21 cellular contexts compared by ENCODE assay signal in genomic region chr10:121594623-121595320, GRCh38. TPM values are rescaled to one million over a fixed set of nuclear protein-coding genes. Genes with fewer than 3 reads are reported as not detected.
DNase-seq lines count a peak whose midpoint lies in the region; ATAC-seq, FAIRE-seq and TF ChIP-seq lines count a peak whose summit lies in the region.
"Had no signal": no experiment of that assay in that cellular context is flagged by ENCODE, and none has a peak within 500 bp of the region (broad histone marks: within the 10 kb centered on the region; RNA-seq: fewer than 3 reads in every experiment).

No MANE protein-coding gene starts in this region.

- TF ChIP-seq POLR2A in body of pancreas (IDR thresholded peaks at IDR 0.05): no peak
- no peak for TF ChIP-seq POLR2A in HepG2 (IDR thresholded peaks at IDR 0.05; ENCODE audit: insufficient read depth in 1 of 2, low read depth in 2 of 2, low read length in 2 of 2)

- in situ Hi-C loops in HepG2 (cut with HindIII; ENCODE audit: extremely low pct_ligation_motif_present, low pct_unique_long_range_greater_than_20kb): no loop called here

- H3K27me3 Mint-ChIP-seq in H9 (ENCODE audit: low read depth): no peaks in the 10 kb centered on the region

- intact Hi-C loops in body of pancreas (cut with DNase I) (no loop called here), HepG2 (cut with micrococcal nuclease; ENCODE audit: unreplicated experiment) (loop anchor here (5.0 kb wide), 1 partner anchor 532 kb away; no protein-coding TSS in a partner anchor)

- no peak overlapping the region for H3K4me3 ChIP-seq in body of pancreas
- H3K4me3 ChIP-seq in keratinocyte (ENCODE audit: control insufficient read depth in 2 of 3, extremely low read depth in 1 of 3, insufficient read depth in 2 of 3, low read depth in 1 of 3, low read length in 3 of 3): peak overlapping the region in 2 of 3 experiments; percentile 57 to 77
- H3K4me3 ChIP-seq in SJCRH30: no peak overlapping the region
- no peak overlapping the region for H3K4me3 ChIP-seq in HepG2 (replicated peaks in 1 of 3; ENCODE audit: insufficient read depth in 1 of 3, low read depth in 2 of 3, low read length in 3 of 3)
- H3K4me3 ChIP-seq: ascending aorta had no signal

- H2BK20ac ChIP-seq in H9 (ENCODE audit: low read depth, low read length, poor library complexity, severe bottlenecking): no peak overlapping the region

- no peak overlapping the region for H4K91ac ChIP-seq in H9 (ENCODE audit: insufficient read length, low read depth, low read length)

- H2AFZ ChIP-seq in H9 (ENCODE audit: low read length) (no peak overlapping the region), keratinocyte (ENCODE audit: control insufficient read depth, low read length) (peak overlapping the region; percentile 45), HepG2 (ENCODE audit: low read length) (no peak overlapping the region)

- BruUV-seq in HepG2 (replicated peaks; lab: Mats Ljungman, UMichigan): no TSS peak

- H3K14ac ChIP-seq in H9 (ENCODE audit: insufficient read depth, low read length): no peak overlapping the region

- no peak overlapping the region for H2BK120ac ChIP-seq in H9 (ENCODE audit: low read depth, low read length, poor library complexity, severe bottlenecking)

- peaks cover 71% of the 10 kb centered on the region in 2 experiments for H3K4me1 Mint-ChIP-seq in H9

- no peak overlapping the region for H3K56ac ChIP-seq in H9 (ENCODE audit: insufficient read length, low read depth, low read length)

- dilution Hi-C loops in keratinocyte (cut with MboI; ENCODE audit: extremely low pct_ligation_motif_present, low sequenced_read_pairs): no loop called here

- H3K4me2 ChIP-seq in H9 (ENCODE audit: insufficient read depth, insufficient read length, low read length): peak overlapping the region; percentile 75
- peak overlapping the region; percentile 98 for H3K4me2 ChIP-seq in keratinocyte (ENCODE audit: control insufficient read depth, extremely low read depth, insufficient read depth, low read depth, low read length)
- no peak overlapping the region for H3K4me2 ChIP-seq in HepG2 (ENCODE audit: low read depth, low read length)

- peaks cover 51% of the 10 kb centered on the region; the same call in 1 of the 2 replicates for H3K79me2 ChIP-seq in H9 (ENCODE audit: insufficient read depth, low read length)
- peaks cover 71% of the 10 kb centered on the region for H3K79me2 ChIP-seq in keratinocyte (ENCODE audit: control insufficient read depth, insufficient read depth, low read length)
- no peaks in the 10 kb centered on the region for H3K79me2 ChIP-seq in HepG2 (ENCODE audit: insufficient read depth, low read length)

- H3K36me3 ChIP-seq in body of pancreas (replicated peaks in 1 of 2; ENCODE audit: insufficient read depth in 1 of 2, low read depth in 2 of 2) (no peaks in the 10 kb centered on the region), keratinocyte (ENCODE audit: control insufficient read depth in 2 of 2, extremely low read depth in 1 of 2, insufficient read depth in 2 of 2, low read length in 2 of 2) (no peaks in the 10 kb centered on the region), SJCRH30 (peaks cover 8% of the 10 kb centered on the region; the same call in 1 of the 2 replicates), HepG2 (replicated peaks in 1 of 2; ENCODE audit: control insufficient read depth in 1 of 2, insufficient read depth in 2 of 2, low read length in 2 of 2) (no peaks in the 10 kb centered on the region)
- H3K36me3 ChIP-seq: ascending aorta, vagina had no signal

- peaks cover 2 to 3% of the 10 kb centered on the region in 2 experiments; a peak in 4 of 5 replicates for H3K9me3 Mint-ChIP-seq in H9
- H3K9me3 Mint-ChIP-seq: CD4-positive, CD25-positive, alpha-beta regulatory T cell had no signal

- WGBS in H9 (ENCODE audit: extremely low coverage, insufficient read length, low lambda C conversion rate): no CpG with 5 or more reads among the region's 5 CpGs
- WGBS in body of pancreas, 2 donors: 66% methylated on average over 5 of the region's 5 CpGs
- 94% methylated on average over 5 of the region's 5 CpGs for WGBS in HepG2 (ENCODE audit: low lambda C conversion rate)

- H2BK12ac ChIP-seq in H9 (ENCODE audit: insufficient read length, low read depth, low read length): no peak overlapping the region

- TF ChIP-seq RAD21 in HepG2 (CRISPR knock-in tag; IDR thresholded peaks at IDR 0.05): no peak

- FAIRE-seq in keratinocyte (lab: Jason Lieb, UNC): peak; percentile 44
- FAIRE-seq in HepG2 (lab: Jason Lieb, UNC): no peak

- no peaks in the 10 kb centered on the region for H3K9me1 ChIP-seq in keratinocyte (ENCODE audit: control insufficient read depth, extremely low read depth, insufficient read depth, low read length)

- no peak overlapping the region for H4K8ac ChIP-seq in H9 (replicated peaks; ENCODE audit: insufficient read length, low read depth, low read length)

- H2BK15ac ChIP-seq in H9 (ENCODE audit: low read depth, low read length): no peak overlapping the region

- no peak for ATAC-seq in body of pancreas
- ATAC-seq in HepG2: no peak
- no peak for ATAC-seq in HG03520 (IDR thresholded peaks at IDR 0.05; ENCODE audit: unreplicated experiment)
- ATAC-seq: T-helper 17 cell had no signal

- peak overlapping the region; percentile 99 for H3K23ac ChIP-seq in H9 (ENCODE audit: insufficient read length, low read depth, low read length)

- H3K4me1 ChIP-seq in H9 (ENCODE audit: insufficient read depth, low read length): peaks cover 15% of the 10 kb centered on the region
- H3K4me1 ChIP-seq in body of pancreas: peaks cover 32% of the 10 kb centered on the region
- H3K4me1 ChIP-seq in keratinocyte (ENCODE audit: control insufficient read depth, extremely low read depth, insufficient read depth, low read length): peaks cover 67% of the 10 kb centered on the region
- H3K4me1 ChIP-seq in SJCRH30: peaks cover 3% of the 10 kb centered on the region; the same call in 1 of the 2 replicates
- peaks cover 27% of the 10 kb centered on the region for H3K4me1 ChIP-seq in HepG2 (ENCODE audit: insufficient read depth, low read length)

- POLR2A ChIA-PET in HepG2 (lab: Yijun Ruan, JAX): no interaction called here

- TF ChIP-seq CTCF in H9 (conservative IDR thresholded peaks at IDR 0.05) (no peak), body of pancreas (IDR thresholded peaks at IDR 0.05) (no peak), keratinocyte (optimal IDR thresholded peaks at IDR 0.05 in 1 of 3, IDR thresholded peaks at IDR 0.05 in 1 of 3, conservative IDR thresholded peaks at IDR 0.05 in 1 of 3; ENCODE audit: extremely low read depth in 1 of 3, insufficient read depth in 2 of 3, low read length in 3 of 3) (no peak), HepG2 (CRISPR knock-in tag; IDR thresholded peaks at IDR 0.05) (no peak)

- no peak overlapping the region for H3K18ac ChIP-seq in H9 (ENCODE audit: insufficient read length, low read depth, low read length)

- H3K9me3 ChIP-seq in H9 (ENCODE audit: control insufficient read depth, low read depth, low read length) (no peaks in the 10 kb centered on the region), body of pancreas (no peaks in the 10 kb centered on the region), keratinocyte (ENCODE audit: control insufficient read depth, low read depth, low read length) (no peaks in the 10 kb centered on the region), SJCRH30 (replicated peaks) (no peaks in the 10 kb centered on the region), HepG2 (ENCODE audit: low read length) (no peaks in the 10 kb centered on the region)
- H3K9me3 ChIP-seq: ascending aorta, vagina had no signal

- H3K23me2 ChIP-seq in H9 (ENCODE audit: insufficient read length, low read depth, low read length, poor library complexity, severe bottlenecking): peaks cover 4% of the 10 kb centered on the region

- DNase-seq in H9 (no peak), body of pancreas (no peak), keratinocyte (ENCODE audit: low read depth, low spot score) (no peak), superior temporal gyrus (ENCODE audit: extremely low spot score) (peak; percentile 61), SJCRH30 (no peak), HuH-7.5 (ENCODE audit: low spot score) (no peak), HepG2 (ENCODE audit: low spot score) (no peak)
- DNase-seq: activated CD4-positive, alpha-beta T cell treated with anti-CD3 and anti-CD28 coated beads for 4 hours; CD4-positive, CD25-positive, alpha-beta regulatory T cell; effector CD8-positive, alpha-beta T cell; NCI-H2029 treated with DMSO at 0.1 percent for 48 hours; NCI-H748 treated with DMSO at 0.1 percent for 48 hours; retina; stimulated activated CD4-positive, alpha-beta T cell treated with anti-CD3 and anti-CD28 coated beads, Interleukin-2, amount 100 ng/mL, for 24 hours; stimulated activated CD8-positive, alpha-beta memory T cell treated with anti-CD3 and anti-CD28 coated beads, Interleukin-4, amount 100 ng/mL, for 48 hours; T-helper 17 cell had no signal

- no peak overlapping the region for H2AK5ac ChIP-seq in H9 (ENCODE audit: insufficient read length, low read length)

- no peak overlapping the region for H3K27ac ChIP-seq in H9 (ENCODE audit: insufficient read length, low read depth, low read length)
- H3K27ac ChIP-seq in body of pancreas: peak overlapping the region in 3 of 4 donors; percentile 34 to 77 (median 68)
- peak overlapping the region; percentile 92 for H3K27ac ChIP-seq in keratinocyte (ENCODE audit: control insufficient read depth, insufficient read depth, low read length)
- H3K27ac ChIP-seq in SJCRH30: no peak overlapping the region; the same call in 1 of the 2 replicates
- no peak overlapping the region for H3K27ac ChIP-seq in HepG2 (ENCODE audit: extremely low read length, insufficient read depth, low read length)
- H3K27ac ChIP-seq: ascending aorta, RWPE1 had no signal

- H3T11ph ChIP-seq in H9 (ENCODE audit: low read length): no peak overlapping the region

- H2BK5ac ChIP-seq in H9 (ENCODE audit: insufficient read length, low read length): no peak overlapping the region

- peaks cover 6% of the 10 kb centered on the region for H3K79me1 ChIP-seq in H9 (ENCODE audit: insufficient read depth, low read depth, low read length, poor library complexity, severe bottlenecking)

- no peak overlapping the region for H3K9ac ChIP-seq in H9 (ENCODE audit: extremely low read depth, insufficient read length, low read length)
- peak overlapping the region; percentile 88 for H3K9ac ChIP-seq in keratinocyte (ENCODE audit: control insufficient read depth, extremely low read depth, insufficient read depth, low read length)
- no peak overlapping the region for H3K9ac ChIP-seq in HepG2 (ENCODE audit: insufficient read depth, low read depth, low read length)

- H3K27ac Mint-ChIP-seq in H9: peak overlapping the region in 2 of 3 experiments; percentile 100; a peak in 2 of 7 replicates
- H3K27ac Mint-ChIP-seq: CD4-positive, CD25-positive, alpha-beta regulatory T cell; T-helper 17 cell had no signal

- H4K20me1 ChIP-seq in H9 (ENCODE audit: control insufficient read depth, insufficient read depth, insufficient read length) (peaks cover 2% of the 10 kb centered on the region), keratinocyte (ENCODE audit: control insufficient read depth, extremely low read depth, insufficient read depth, low read length) (no peaks in the 10 kb centered on the region), HepG2 (ENCODE audit: insufficient read depth, low read length) (no peaks in the 10 kb centered on the region)

- peak overlapping the region; percentile 69 for H4K5ac ChIP-seq in H9 (ENCODE audit: insufficient read length, low read depth, low read length)

- H3K4ac ChIP-seq in H9 (ENCODE audit: low read depth, low read length): no peak overlapping the region

- H3K27me3 ChIP-seq in H9 (ENCODE audit: insufficient read depth, low read length): no peaks in the 10 kb centered on the region
- H3K27me3 ChIP-seq in body of pancreas: peaks cover 0 to 12% of the 10 kb centered on the region in 2 donors
- H3K27me3 ChIP-seq in keratinocyte (ENCODE audit: control insufficient read depth, extremely low read depth, insufficient read depth, low read length): no peaks in the 10 kb centered on the region
- H3K27me3 ChIP-seq in SJCRH30: no peaks in the 10 kb centered on the region
- H3K27me3 ChIP-seq in HepG2 (ENCODE audit: control insufficient read depth in 1 of 2, insufficient read depth in 2 of 2, low read length in 2 of 2): peaks cover 5 to 32% of the 10 kb centered on the region in 2 experiments; a peak in 4 of 5 replicates
- H3K27me3 ChIP-seq: ascending aorta, vagina had no signal

- CTCF ChIA-PET in HepG2 (lab: Yijun Ruan, JAX; ENCODE audit: low intra/inter-chr PET ratio, low total read pairs): no interaction called here

- H3K36me3 Mint-ChIP-seq in H9 (ENCODE audit: insufficient read depth in 1 of 3, low read depth in 3 of 3): peaks cover 38 to 57% (median 53%) of the 10 kb centered on the region in 3 experiments

- no peak for TF ChIP-seq EP300 in HepG2 (IDR thresholded peaks at IDR 0.05; ENCODE audit: low read depth in 2 of 2, low read length in 2 of 2)
- no peak for TF ChIP-seq EP300 in HepG2 (CRISPR knock-in tag; IDR thresholded peaks at IDR 0.05; ENCODE audit: borderline replicate concordance)

- peak overlapping the region; percentile 88 to 98 for H3K4me3 Mint-ChIP-seq in H9
- H3K4me3 Mint-ChIP-seq: CD4-positive, CD25-positive, alpha-beta regulatory T cell; T-helper 17 cell had no signal

RNA-seq across cellular contexts. Expression of gene FGFR2, which starts 3.5 kb away (rescaled TPM):
- total RNA-seq in H9 (2021) (133 and 135 TPM in 2 replicates), body of pancreas (10 to 100 TPM; 56.0 to 78.1 TPM), HepG2 (2016; rRNA removed; fragmentation: Illumina TruSeq; extraction: Trizol) (1.4 and 2.6 TPM in 2 replicates)
- polyA plus RNA-seq in keratinocyte (12.8 to 23.9 TPM (median 20.6 TPM) in 3 replicates), HepG2 (2011; rRNA removed) (1.2 and 1.6 TPM in 2 replicates)
- polyA plus RNA-seq in keratinocyte (2011; ENCODE audit: low read depth): 6.3 TPM
- 8.7 and 11.5 TPM in 2 replicates for polyA plus RNA-seq in keratinocyte (2011; cell fraction: cytosol; rRNA removed)
- polyA plus RNA-seq in keratinocyte (2011; cell fraction: nucleus; rRNA removed): 32.6 and 34.4 TPM in 2 replicates
- polyA plus RNA-seq in keratinocyte (2012; ENCODE audit: low replicate concordance): 9.7 and 18.6 TPM in 2 replicates
- polyA minus RNA-seq in keratinocyte: 23.8 to 54.9 TPM (median 29.1 TPM) in 3 replicates
- 15.2 TPM for polyA minus RNA-seq in keratinocyte (2011; cell fraction: cytosol; rRNA and poly(A)+ RNA removed)
- polyA minus RNA-seq in keratinocyte (2011; cell fraction: nucleus; rRNA and poly(A)+ RNA removed): 30.7 and 43.7 TPM in 2 replicates
- 44.8 and 45.9 TPM in 2 replicates for total RNA-seq in SJCRH30 (2014; rRNA removed; shearing (Covaris generic))
- 1.8 and 2.8 TPM in 2 replicates for total RNA-seq in HepG2 (2016; cell fraction: cytosol; rRNA removed; fragmentation: Illumina TruSeq; extraction: Trizol; ENCODE audit: low read depth)
- 1.8 and 2.2 TPM in 2 replicates for total RNA-seq in HepG2 (2016; cell fraction: insoluble cytoplasmic fraction; rRNA removed; fragmentation: Illumina TruSeq; extraction: Trizol)
- 1.2 and 1.7 TPM in 2 replicates for total RNA-seq in HepG2 (2016; cell fraction: membrane; rRNA removed; fragmentation: Illumina TruSeq; extraction: Trizol)
- 3.3 and 4.2 TPM in 2 replicates for total RNA-seq in HepG2 (2016; cell fraction: nucleus; rRNA removed; fragmentation: Illumina TruSeq; extraction: Trizol)
- 0.82 and 1.0 TPM in 2 replicates for polyA plus RNA-seq in HepG2 (2011; cell fraction: cytosol; rRNA removed)
- polyA plus RNA-seq in HepG2 (2011; cell fraction: nucleus; rRNA removed): 2.9 and 4.4 TPM in 2 replicates
- polyA plus RNA-seq in HepG2 (2012): 0.41 and 1.3 TPM in 2 replicates
- polyA plus RNA-seq in HepG2 (2016; cell fraction: cytosol; fragmentation: Illumina TruSeq; extraction: Trizol; ENCODE audit: low read depth): 0.15 and 0.22 TPM in 2 replicates
- polyA plus RNA-seq in HepG2 (2016; cell fraction: insoluble cytoplasmic fraction; fragmentation: Illumina TruSeq; extraction: Trizol; ENCODE audit: low read depth): 1.6 and 1.9 TPM in 2 replicates
- polyA plus RNA-seq in HepG2 (2016; cell fraction: membrane; fragmentation: Illumina TruSeq; extraction: Trizol; ENCODE audit: low read depth): 0.44 and 0.58 TPM in 2 replicates
- polyA plus RNA-seq in HepG2 (2016; cell fraction: nucleus; fragmentation: Illumina TruSeq; extraction: Trizol; ENCODE audit: insufficient read depth, low read depth): 9.1 and 11.3 TPM in 2 replicates
- 0.12 and 1.0 TPM in 2 replicates for polyA minus RNA-seq in HepG2 (2011; rRNA and poly(A)+ RNA removed; ENCODE audit: low replicate concordance)
- polyA minus RNA-seq in HepG2 (2011; cell fraction: cytosol; rRNA and poly(A)+ RNA removed): 0.70 and 0.89 TPM in 2 replicates
- 1.7 and 2.3 TPM in 2 replicates for polyA minus RNA-seq in HepG2 (2011; cell fraction: nucleus; rRNA and poly(A)+ RNA removed)
- total RNA-seq: LHCN-M2 had no signal

Comparison
In these comparisons a context has a peak if more than half of its experiments do, and no peak if none do; other contexts are left out.
1. H3K27ac ChIP-seq: peak in body of pancreas (3 of 4) and keratinocyte (single experiment); none in H9 (single experiment), SJCRH30 (single experiment) and HepG2 (single experiment).
2. H3K4me3 ChIP-seq: peak in keratinocyte (2 of 3); none in body of pancreas (0 of 2), SJCRH30 (single experiment) and HepG2 (0 of 3).